9 cellular contexts compared by ENCODE assay signal in genomic region chr2:65232636-65233035, GRCh38. TPM values are rescaled to one million over a fixed set of nuclear protein-coding genes. Genes with fewer than 3 reads are reported as not detected.
A peak's percentile ranks its signal among the peaks of the same experiment; 100 is the strongest.
DNase-seq lines count a peak whose midpoint lies in the region; ATAC-seq, FAIRE-seq and TF ChIP-seq lines count a peak whose summit lies in the region.
"Had no signal": no experiment of that assay in that cellular context is flagged by ENCODE, and none has a peak within 500 bp of the region (broad histone marks: within the 10 kb centered on the region; RNA-seq: fewer than 3 reads in every experiment).

No MANE protein-coding gene starts in this region.

- peaks cover 15% of the 10 kb centered on the region for H3F3A ChIP-seq in PC-9 (ENCODE audit: insufficient read depth, low read depth)

- TF ChIP-seq CTCF in PC-9 (conservative IDR thresholded peaks at IDR 0.05) (no peak), endothelial cell of umbilical vein (IDR thresholded peaks at IDR 0.05; ENCODE audit: extremely low read depth in 1 of 2, insufficient read depth in 1 of 2, low read depth in 1 of 2, low read length in 2 of 2) (no peak)

- no peaks in the 10 kb centered on the region for H3K9me2 ChIP-seq in PC-9 (ENCODE audit: insufficient read depth)

- intact Hi-C loops in activated CD4-positive, alpha-beta T cell treated with anti-CD3 and anti-CD28 coated beads, Interleukin-2, amount 10 ng/mL, durations not matched to agents 24 days and 14 days (cut with micrococcal nuclease): loop anchor here (2.0 kb wide), 1 partner anchor 150 kb away; no protein-coding TSS in a partner anchor
- intact Hi-C loops in PC-9 (cut with micrococcal nuclease; ENCODE audit: unreplicated experiment) (no loop called here), endothelial cell of umbilical vein (cut with micrococcal nuclease) (no loop called here), sciatic nerve (cut with DNase I) (no loop called here)

- no peak overlapping the region for H3K4me3 ChIP-seq in PC-9
- no peak overlapping the region for H3K4me3 ChIP-seq in endothelial cell of umbilical vein (replicated peaks in 1 of 3; ENCODE audit: insufficient read depth in 1 of 3, low read depth in 1 of 3, low read length in 3 of 3)
- no peak overlapping the region for H3K4me3 ChIP-seq in stomach smooth muscle (ENCODE audit: low read length in 2 of 2)

- H4K20me1 ChIP-seq in PC-9 (ENCODE audit: insufficient read depth): peaks cover 72% of the 10 kb centered on the region
- H4K20me1 ChIP-seq in endothelial cell of umbilical vein (replicated peaks; ENCODE audit: control insufficient read depth, extremely low read depth, insufficient read depth, low read length): peaks cover 12% of the 10 kb centered on the region

- H3K9me3 Mint-ChIP-seq in activated CD4-positive, alpha-beta T cell treated with anti-CD3 and anti-CD28 coated beads, Interleukin-2, amount 10 ng/mL, durations not matched to agents 24 days and 14 days: no peaks in the 10 kb centered on the region

- H3K4me1 Mint-ChIP-seq in activated CD4-positive, alpha-beta T cell treated with anti-CD3 and anti-CD28 coated beads, Interleukin-2, amount 10 ng/mL, durations not matched to agents 24 days and 14 days: peaks cover 35% of the 10 kb centered on the region

- peaks cover 27% of the 10 kb centered on the region for H3K36me3 Mint-ChIP-seq in activated CD4-positive, alpha-beta T cell treated with anti-CD3 and anti-CD28 coated beads, Interleukin-2, amount 10 ng/mL, durations not matched to agents 24 days and 14 days (ENCODE audit: low read depth)

- H3K27me3 Mint-ChIP-seq in activated CD4-positive, alpha-beta T cell treated with anti-CD3 and anti-CD28 coated beads, Interleukin-2, amount 10 ng/mL, durations not matched to agents 24 days and 14 days: no peaks in the 10 kb centered on the region

- H3K9me3 ChIP-seq in PC-9 (ENCODE audit: insufficient read depth, low read depth): no peaks in the 10 kb centered on the region
- no peaks in the 10 kb centered on the region for H3K9me3 ChIP-seq in endothelial cell of umbilical vein (replicated peaks; ENCODE audit: control insufficient read depth, insufficient read depth, low read length)
- no peaks in the 10 kb centered on the region for H3K9me3 ChIP-seq in stomach smooth muscle (ENCODE audit: control insufficient read depth in 2 of 2, low read length in 2 of 2)

- H3K4me1 ChIP-seq in PC-9 (replicated peaks; ENCODE audit: insufficient read depth) (peaks cover 33% of the 10 kb centered on the region), endothelial cell of umbilical vein (ENCODE audit: control insufficient read depth, extremely low read depth, insufficient read depth, low read length) (peaks cover 27% of the 10 kb centered on the region), stomach smooth muscle (ENCODE audit: control insufficient read depth, insufficient read depth, low read length) (peaks cover 16% of the 10 kb centered on the region)

- H3K4me2 ChIP-seq in PC-9 (no peak overlapping the region), endothelial cell of umbilical vein (ENCODE audit: insufficient read depth, low read length) (peak overlapping the region; percentile 47)

- H2AFZ ChIP-seq in PC-9: no peak overlapping the region
- no peak overlapping the region for H2AFZ ChIP-seq in endothelial cell of umbilical vein (ENCODE audit: low read depth, low read length)

- H3K36me3 ChIP-seq in PC-9 (ENCODE audit: low read depth): peaks cover 17% of the 10 kb centered on the region; the same call in 1 of the 2 replicates
- H3K36me3 ChIP-seq in endothelial cell of umbilical vein (ENCODE audit: control insufficient read depth in 2 of 2, extremely low read depth in 1 of 2, insufficient read depth in 2 of 2, low read length in 2 of 2): peaks cover 0 to 2% of the 10 kb centered on the region in 2 experiments
- no peaks in the 10 kb centered on the region for H3K36me3 ChIP-seq in stomach smooth muscle (ENCODE audit: control insufficient read depth in 2 of 2, insufficient read depth in 2 of 2, low read length in 2 of 2)

- peak overlapping the region; percentile 47 for H3K4me3 Mint-ChIP-seq in activated CD4-positive, alpha-beta T cell treated with anti-CD3 and anti-CD28 coated beads, Interleukin-2, amount 10 ng/mL, durations not matched to agents 24 days and 14 days

- peak overlapping the region; percentile 45 for H3K27ac ChIP-seq in PC-9
- no peak overlapping the region for H3K27ac ChIP-seq in endothelial cell of umbilical vein (ENCODE audit: insufficient read depth, low read depth, low read length)
- peak overlapping the region; percentile 37 for H3K27ac ChIP-seq in stomach smooth muscle (ENCODE audit: low read length)

- DNase-seq in activated CD4-positive, alpha-beta T cell treated with anti-CD3 and anti-CD28 coated beads, Interleukin-2, amount 10 ng/mL, durations not matched to agents 24 days and 14 days: no peak
- no peak for DNase-seq in activated CD4-positive, alpha-beta T cell treated with anti-CD3 and anti-CD28 coated beads for 48 hours
- DNase-seq in PC-9: peak in 1 of 2 experiments; percentile 39
- DNase-seq in endothelial cell of umbilical vein (ENCODE audit: low read depth, low spot score): peak; percentile 19
- no peak for DNase-seq in sciatic nerve (ENCODE audit: low spot score)
- no peak for DNase-seq in stimulated activated CD4-positive, alpha-beta T cell treated with anti-CD3 and anti-CD28 coated beads, Interleukin-4, amount 100 ng/mL, for 24 hours
- DNase-seq: activated CD4-positive, CD25-positive, alpha-beta regulatory T cell treated with anti-CD3 and anti-CD28 coated beads, Interleukin-2, amount 50 U/mL, for 72 hours had no signal

- CTCF ChIA-PET in PC-9 (lab: Charles Lee) (no interaction called here), endothelial cell of umbilical vein (lab: Charles Lee) (interaction anchor here (1.2 kb wide), 1 partner anchor 315 kb away, joined by 3 read pairs; no protein-coding TSS in a partner anchor)

- peaks cover 97% of the 10 kb centered on the region for H3K79me2 ChIP-seq in PC-9 (ENCODE audit: low read depth)
- peaks cover 98% of the 10 kb centered on the region for H3K79me2 ChIP-seq in endothelial cell of umbilical vein (ENCODE audit: control insufficient read depth, insufficient read depth, low read length)

- ATAC-seq in sciatic nerve: no peak
- no peak for ATAC-seq in GM18907 (IDR thresholded peaks at IDR 0.05; ENCODE audit: unreplicated experiment)

- POLR2A ChIA-PET in PC-9 (lab: Charles Lee; ENCODE audit: unreplicated experiment) (no interaction called here), endothelial cell of umbilical vein (lab: Charles Lee) (no interaction called here)

- peak overlapping the region; percentile 76 for H3K27ac Mint-ChIP-seq in activated CD4-positive, alpha-beta T cell treated with anti-CD3 and anti-CD28 coated beads, Interleukin-2, amount 10 ng/mL, durations not matched to agents 24 days and 14 days

- H3K27me3 ChIP-seq in PC-9 (ENCODE audit: insufficient read depth, low read depth) (no peaks in the 10 kb centered on the region), endothelial cell of umbilical vein (ENCODE audit: control insufficient read depth in 2 of 2, insufficient read depth in 2 of 2, low read length in 2 of 2) (no peaks in the 10 kb centered on the region), stomach smooth muscle (ENCODE audit: control insufficient read depth in 1 of 2, insufficient read depth in 2 of 2, low read length in 2 of 2) (no peaks in the 10 kb centered on the region)

- TF ChIP-seq POLR2A in endothelial cell of umbilical vein (IDR thresholded peaks at IDR 0.05; ENCODE audit: low read depth, low read length): no peak

- dilution Hi-C loops in endothelial cell of umbilical vein (cut with MboI; ENCODE audit: extremely low pct_ligation_motif_present, low sequenced_read_pairs): no loop called here

- FAIRE-seq in endothelial cell of umbilical vein (lab: Jason Lieb, UNC): no peak

- BruUV-seq in PC-9 (replicated peaks; lab: Mats Ljungman, UMichigan): no TSS peak
- BruUV-seq in endothelial cell of umbilical vein (replicated peaks; lab: Mats Ljungman, UMichigan): no TSS peak

- no peak overlapping the region for H3K9ac ChIP-seq in endothelial cell of umbilical vein (replicated peaks; ENCODE audit: extremely low read depth, insufficient read depth, low read length)
- no peak overlapping the region for H3K9ac ChIP-seq in stomach smooth muscle (ENCODE audit: low read length in 2 of 2)

- H3K9me1 ChIP-seq in endothelial cell of umbilical vein (replicated peaks; ENCODE audit: control insufficient read depth, extremely low read depth, insufficient read depth, low read length): no peaks in the 10 kb centered on the region

TF ChIP-seq in endothelial cell of umbilical vein, 7 proteins besides CTCF, POLR2A, EP300 and RAD21:
- TF ChIP-seq FOS (IDR thresholded peaks at IDR 0.05; ENCODE audit: borderline replicate concordance, insufficient read depth, low read length) (peak; percentile 63), MAX (IDR thresholded peaks at IDR 0.05; ENCODE audit: insufficient read depth, insufficient read length) (no peak)

RNA-seq across cellular contexts. Expression of gene ACTR2, which starts 5.0 kb away (rescaled TPM):
- 298 TPM in 2 replicates for total RNA-seq in activated CD4-positive, alpha-beta T cell treated with anti-CD3 and anti-CD28 coated beads, Interleukin-2, amount 10 ng/mL, durations not matched to agents 24 days and 14 days
- total RNA-seq in PC-9 (2021) (170 and 246 TPM in 2 replicates), endothelial cell of umbilical vein (287 and 301 TPM in 2 replicates), sciatic nerve (187 TPM)
- polyA plus RNA-seq in endothelial cell of umbilical vein: 32.5 and 48.7 TPM in 2 replicates
- 73.4 and 76.2 TPM in 2 replicates for polyA plus RNA-seq in endothelial cell of umbilical vein (2011; cell fraction: cytosol; rRNA removed)
- 30.0 and 36.4 TPM in 2 replicates for polyA plus RNA-seq in endothelial cell of umbilical vein (2011; cell fraction: nucleus; rRNA removed)
- polyA plus RNA-seq in endothelial cell of umbilical vein (2012): 284 and 365 TPM in 2 replicates
- 89.8 and 93.0 TPM in 2 replicates for polyA minus RNA-seq in endothelial cell of umbilical vein
- 52.8 TPM for polyA minus RNA-seq in endothelial cell of umbilical vein (2011; cell fraction: cytosol; rRNA and poly(A)+ RNA removed)
- 22.1 and 34.0 TPM in 2 replicates for polyA minus RNA-seq in endothelial cell of umbilical vein (2011; cell fraction: nucleus; rRNA and poly(A)+ RNA removed)
